Comparison of ENCODE assay signal across 11 cellular contexts in genomic region chr5:134576386-134577021, GRCh38. TPM values are rescaled to one million over a fixed set of nuclear protein-coding genes. Genes with fewer than 3 reads are reported as not detected.
A peak's percentile ranks its signal among the peaks of the same experiment; 100 is the strongest.
DNase-seq lines count a peak whose midpoint lies in the region; ATAC-seq, FAIRE-seq and TF ChIP-seq lines count a peak whose summit lies in the region.
"Had no signal": no experiment of that assay in that cellular context is flagged by ENCODE, and none has a peak within 500 bp of the region (broad histone marks: within the 10 kb centered on the region; RNA-seq: fewer than 3 reads in every experiment).

No MANE protein-coding gene starts in this region.

- no peak overlapping the region for H3K4me3 ChIP-seq in left ventricle myocardium inferior
- H3K4me3 ChIP-seq in fibroblast of mammary gland (ENCODE audit: control insufficient read depth, low read depth, low read length): no peak overlapping the region
- no peak overlapping the region for H3K4me3 ChIP-seq in upper lobe of right lung
- no peak overlapping the region for H3K4me3 ChIP-seq in uterus
- H3K4me3 ChIP-seq: hepatocyte had no signal

- H3K9me3 ChIP-seq in left ventricle myocardium inferior (replicated peaks) (no peaks in the 10 kb centered on the region), upper lobe of right lung (no peaks in the 10 kb centered on the region), uterus (no peaks in the 10 kb centered on the region)

- ATAC-seq in left cardiac atrium (no peak), upper lobe of right lung (peak; percentile 57), GM19035 (IDR thresholded peaks at IDR 0.05; ENCODE audit: unreplicated experiment) (no peak)

- DNase-seq in left ventricle myocardium inferior (no peak), left cardiac atrium (no peak), RCC 7860 (ENCODE audit: low spot score) (peak; percentile 37), fibroblast of mammary gland (ENCODE audit: low read depth) (peak; percentile 41), upper lobe of right lung (no peak), uterus (no peak), GM10248 (ENCODE audit: extremely low spot score) (no peak)
- DNase-seq: activated CD4-positive, alpha-beta T cell treated with anti-CD3 and anti-CD28 coated beads, Interleukin-2, amount 10 ng/mL, durations not matched to agents 7 days and 5 days; Right ventricle myocardium superior had no signal

- FAIRE-seq in RCC 7860 (lab: Jason Lieb, UNC): no peak

- peaks cover 85% of the 10 kb centered on the region for H3K36me3 ChIP-seq in left ventricle myocardium inferior
- peaks cover 93% of the 10 kb centered on the region for H3K36me3 ChIP-seq in upper lobe of right lung
- no peaks in the 10 kb centered on the region for H3K36me3 ChIP-seq in uterus

- no peak for TF ChIP-seq CTCF in left ventricle myocardium inferior (IDR thresholded peaks at IDR 0.05; ENCODE audit: borderline replicate concordance)
- TF ChIP-seq CTCF in fibroblast of mammary gland (conservative IDR thresholded peaks at IDR 0.05; ENCODE audit: control insufficient read depth, insufficient read depth, low read depth, low read length): no peak
- TF ChIP-seq CTCF in upper lobe of right lung (IDR thresholded peaks at IDR 0.05): no peak
- no peak for TF ChIP-seq CTCF in uterus (IDR thresholded peaks at IDR 0.05)
- TF ChIP-seq CTCF in GM10248 (IDR thresholded peaks at IDR 0.05; ENCODE audit: control extremely low read depth, extremely low read depth, low read depth, missing control alignments): no peak

- peak overlapping the region; percentile 79 for H3K27ac ChIP-seq in left ventricle myocardium inferior (replicated peaks)
- no peak overlapping the region for H3K27ac ChIP-seq in upper lobe of right lung
- H3K27ac ChIP-seq in uterus: no peak overlapping the region
- H3K27ac ChIP-seq: hepatocyte had no signal

- peaks cover 84% of the 10 kb centered on the region for H3K4me1 ChIP-seq in left ventricle myocardium inferior
- peaks cover 17% of the 10 kb centered on the region for H3K4me1 ChIP-seq in upper lobe of right lung
- H3K4me1 ChIP-seq in uterus: peaks cover 0 to 8% of the 10 kb centered on the region in 2 donors

- POLR2A ChIA-PET in GM10248 (lab: Yijun Ruan, JAX): no interaction called here

- CTCF ChIA-PET in GM10248 (lab: Yijun Ruan, JAX): interaction anchor here (0.8 to 10.2 kb wide), 12 partner anchors 10 to 276 kb away, joined by 3 to 116 read pairs (median 8); no protein-coding TSS in a partner anchor

- no peak for TF ChIP-seq POLR2A in uterus (IDR thresholded peaks at IDR 0.05)

- H3K27me3 ChIP-seq in left ventricle myocardium inferior (ENCODE audit: low read depth) (no peaks in the 10 kb centered on the region), upper lobe of right lung (no peaks in the 10 kb centered on the region), uterus (no peaks in the 10 kb centered on the region)
- H3K27me3 ChIP-seq: hepatocyte had no signal

- intact Hi-C loops in left ventricle myocardium inferior (cut with micrococcal nuclease): no loop called here
- intact Hi-C loops in left cardiac atrium (cut with DNase I): loop anchor here (5.0 to 10.0 kb wide), 3 partner anchors 49 to 269 kb away; partner anchors contain the start of gene JADE2 (in 1 of the 2)
- intact Hi-C loops in upper lobe of right lung (cut with DNase I): no loop called here
- intact Hi-C loops in uterus (cut with DNase I; ENCODE audit: low total_unique reads): loop anchor here (10.0 kb wide), 1 partner anchor 192 kb away; no protein-coding TSS in a partner anchor

RNA-seq across cellular contexts. Expression of gene JADE2, which starts 51.0 kb away (rescaled TPM):
- 26.3 TPM for total RNA-seq in left ventricle myocardium inferior
- 10 to 100 TPM; 34.7 to 49.0 TPM for total RNA-seq in left cardiac atrium
- 86.7 TPM for total RNA-seq in upper lobe of right lung
- 10 to 100 TPM; 15.8 to 95.8 (median 16.7) TPM for total RNA-seq in uterus

RNA-seq across cellular contexts. Expression of gene SAR1B, which starts 56.1 kb away (rescaled TPM):
- total RNA-seq in left ventricle myocardium inferior: 93.5 TPM
- total RNA-seq in left cardiac atrium: 100 to 1,000 TPM in 1 of 2 donors, 10 to 100 TPM in 1; 78.4 to 105 TPM
- total RNA-seq in upper lobe of right lung: 75.9 TPM
- total RNA-seq in uterus: 100 to 1,000 TPM in 1 of 4 donors, 10 to 100 TPM in 3; 38.0 to 612 (median 81.9) TPM

Comparison
In these comparisons a context has a peak if more than half of its experiments do, and no peak if none do; other contexts are left out.
1. intact Hi-C loops: an anchor here in left cardiac atrium (5.0 to 10.0 kb wide) and uterus (10.0 kb wide); none called in left ventricle myocardium inferior and upper lobe of right lung.
2. DNase-seq: peak in RCC 7860 (single experiment) and fibroblast of mammary gland (single experiment); none in left ventricle myocardium inferior (single experiment), left cardiac atrium (single experiment), upper lobe of right lung (single experiment), uterus (0 of 2) and GM10248 (single experiment).